In genomic region chr7:151137841-151138540, GRCh38 we compare ENCODE assay signal across 22 cellular contexts. TPM values are rescaled to one million over a fixed set of nuclear protein-coding genes. Genes with fewer than 3 reads are reported as not detected.
DNase-seq lines count a peak whose midpoint lies in the region; ATAC-seq and TF ChIP-seq lines count a peak whose summit lies in the region.
"Had no signal": no experiment of that assay in that cellular context is flagged by ENCODE, and none has a peak within 500 bp of the region (broad histone marks: within the 10 kb centered on the region; RNA-seq: fewer than 3 reads in every experiment).

No MANE protein-coding gene starts in this region.

- H3K4me1 Mint-ChIP-seq in CD14-positive monocyte, result no peaks in the 10 kb centered on the region
- H3K4me1 Mint-ChIP-seq: CD4-positive, CD25-positive, alpha-beta regulatory T cell had no signal

- ATAC-seq in heart right ventricle (peak in 7 of 8 donors; percentile 18 to 68 (median 43)), lower lobe of right lung (no peak)

- H3K27me3 ChIP-seq in H7 (ENCODE audit: control insufficient read depth, insufficient read depth, low read length) (peaks cover 2% of the 10 kb centered on the region), heart right ventricle (no peaks in the 10 kb centered on the region), lower lobe of right lung (ENCODE audit: low read depth) (no peaks in the 10 kb centered on the region), colonic mucosa (no peaks in the 10 kb centered on the region)

- 47 to 61% methylated on average over 21 of the region's 21 CpGs for WGBS in heart right ventricle, 2 donors

- intact Hi-C loops in CD14-positive monocyte (cut with micrococcal nuclease) (no loop called here), heart right ventricle (cut with DNase I) (no loop called here), lower lobe of right lung (cut with DNase I) (no loop called here), colonic mucosa (cut with DNase I) (no loop called here)

- H3K27me3 Mint-ChIP-seq in CD14-positive monocyte (ENCODE audit: low read depth in 3 of 3), result peaks cover 0 to 3% (median 2%) of the 10 kb centered on the region in 3 donors
- H3K27me3 Mint-ChIP-seq: CD4-positive, CD25-positive, alpha-beta regulatory T cell had no signal

- H3K4me3 Mint-ChIP-seq in CD14-positive monocyte, result no peak overlapping the region
- H3K4me3 Mint-ChIP-seq: CD4-positive, CD25-positive, alpha-beta regulatory T cell had no signal

- peaks cover under 1 to 48% (median 23%) of the 10 kb centered on the region in 9 donors for H3K4me1 ChIP-seq in heart right ventricle
- H3K4me1 ChIP-seq in lower lobe of right lung, result no peaks in the 10 kb centered on the region
- H3K4me1 ChIP-seq in colonic mucosa, result no peaks in the 10 kb centered on the region

- peak overlapping the region in 8 of 10 donors; percentile 28 to 63 (median 49) for H3K27ac ChIP-seq in heart right ventricle
- H3K27ac ChIP-seq in lower lobe of right lung, result no peak overlapping the region
- H3K27ac ChIP-seq in colonic mucosa, result no peak overlapping the region
- H3K27ac ChIP-seq: thoracic aorta had no signal

- TF ChIP-seq CTCF in CD14-positive monocyte (IDR thresholded peaks at IDR 0.05) (no peak), heart right ventricle (IDR thresholded peaks at IDR 0.05) (no peak), lower lobe of right lung (IDR thresholded peaks at IDR 0.05) (no peak), colonic mucosa (IDR thresholded peaks at IDR 0.05) (no peak)

- H3K9me3 Mint-ChIP-seq in CD14-positive monocyte, result no peaks in the 10 kb centered on the region
- H3K9me3 Mint-ChIP-seq: CD4-positive, CD25-positive, alpha-beta regulatory T cell had no signal

- H3K36me3 Mint-ChIP-seq in CD14-positive monocyte, result peaks cover 56 to 60% of the 10 kb centered on the region in 2 donors

- H3K9me3 ChIP-seq in heart right ventricle (no peaks in the 10 kb centered on the region), lower lobe of right lung (no peaks in the 10 kb centered on the region), colonic mucosa (no peaks in the 10 kb centered on the region)
- H3K9me3 ChIP-seq: thoracic aorta had no signal

- no peak overlapping the region for H3K27ac Mint-ChIP-seq in CD14-positive monocyte
- H3K27ac Mint-ChIP-seq: CD4-positive, CD25-positive, alpha-beta regulatory T cell had no signal

- H3K4me3 ChIP-seq in H7 (ENCODE audit: insufficient read depth, low read depth, low read length) (no peak overlapping the region), heart right ventricle (no peak overlapping the region), lower lobe of right lung (no peak overlapping the region), colonic mucosa (no peak overlapping the region)
- H3K4me3 ChIP-seq: thoracic aorta had no signal

- DNase-seq in CD14-positive monocyte (ENCODE audit: low spot score) (peak; percentile 39), H7 (peak; percentile 87), heart right ventricle (no peak), lower lobe of right lung (peak; percentile 38), NCI-H524 treated with DMSO at 0.1 percent for 48 hours (lab: John Stamatoyannopoulos, UW) (no peak), superior temporal gyrus (ENCODE audit: extremely low spot score) (no peak), HUDEP-2 (lab: John Stamatoyannopoulos, UW; ENCODE audit: unreplicated experiment in 76 of 76) (no peak), colonic mucosa (no peak)
- DNase-seq: activated CD4-positive, alpha-beta T cell treated with anti-CD3 and anti-CD28 coated beads for 48 hours; activated naive CD4-positive, alpha-beta T cell treated with Interleukin-2 at 50 U/mL for 16 hours; anterior cingulate cortex; CD4-positive, CD25-positive, alpha-beta regulatory T cell; cerebellar nuclear complex; DMS153; Karpas-422; mesenchymal stem cell; NCI-H1048; NCI-H2029 treated with DMSO at 0.1 percent for 48 hours; NCI-H446 treated with DMSO at 0.1 percent for 48 hours; NK-92 treated with Interleukin-12 subunit alpha and Interleukin-12 subunit beta, amount 100 ng/mL, for 24 hours had no signal

- no peak overlapping the region for H3K9ac ChIP-seq in colonic mucosa (ENCODE audit: low read depth in 2 of 2, low read length in 2 of 2)

- H3K36me3 ChIP-seq in H7 (replicated peaks; ENCODE audit: control insufficient read depth, insufficient read depth, low read length) (peaks cover 4% of the 10 kb centered on the region), heart right ventricle (peaks cover 0 to 98% (median 12%) of the 10 kb centered on the region in 9 donors), lower lobe of right lung (peaks cover 100% of the 10 kb centered on the region), colonic mucosa (no peaks in the 10 kb centered on the region)

RNA-seq across cellular contexts. Expression of gene GBX1, which starts 29.5 kb away (rescaled TPM):
- not detected for polyA plus RNA-seq in CD14-positive monocyte
- 0.62 TPM in 1 of 2 replicates, not detected in the other for total RNA-seq in H7 (2014; rRNA removed; shearing (Covaris generic))
- total RNA-seq in heart right ventricle, result 1 to 10 TPM in 2 of 10 donors, under 1 TPM in 5, not detected in 3; 0.30 to 2.0 (median 0.93) TPM
- polyA plus RNA-seq in heart right ventricle, result 1 to 10 TPM in 1 of 2 donors, under 1 TPM in 1; 0.04 to 1.0 TPM
- not detected for total RNA-seq in lower lobe of right lung
- not detected for total RNA-seq in colonic mucosa
- total RNA-seq: CD4-positive, CD25-positive, alpha-beta regulatory T cell; RPMI7951; thoracic aorta had no signal
- polyA plus RNA-seq: CD4-positive, CD25-positive, alpha-beta regulatory T cell had no signal

RNA-seq across cellular contexts. Expression of gene ASB10, which starts 49.1 kb away (rescaled TPM):
- polyA plus RNA-seq in CD14-positive monocyte, result not detected
- not detected in 2 replicates for total RNA-seq in H7 (2014; rRNA removed; shearing (Covaris generic))
- 10 to 100 TPM; 17.5 to 44.6 (median 29.1) TPM for total RNA-seq in heart right ventricle
- polyA plus RNA-seq in heart right ventricle, result 10 to 100 TPM in 1 of 2 donors, 1 to 10 TPM in 1; 7.2 to 63.4 TPM
- total RNA-seq in lower lobe of right lung, result not detected
- total RNA-seq in colonic mucosa, result not detected
- total RNA-seq: CD4-positive, CD25-positive, alpha-beta regulatory T cell; RPMI7951; thoracic aorta had no signal
- polyA plus RNA-seq: CD4-positive, CD25-positive, alpha-beta regulatory T cell had no signal

RNA-seq across cellular contexts. Expression of gene AGAP3, which starts 51.7 kb away (rescaled TPM):
- polyA plus RNA-seq in CD14-positive monocyte (1 to 10 TPM; 6.4 to 6.8 TPM), heart right ventricle (10 to 100 TPM; 40.2 to 67.5 TPM)
- total RNA-seq in H7 (2014; rRNA removed; shearing (Covaris generic)), result 63.3 and 76.0 TPM in 2 replicates
- total RNA-seq in heart right ventricle (10 to 100 TPM; 40.5 to 93.4 (median 50.3) TPM), lower lobe of right lung (157 TPM), colonic mucosa (10 to 100 TPM; 50.8 to 79.2 TPM)

RNA-seq across cellular contexts. Expression of gene TMUB1, which starts 54.7 kb away (rescaled TPM):
- polyA plus RNA-seq in CD14-positive monocyte (10 to 100 TPM; 17.4 to 19.8 TPM), heart right ventricle (10 to 100 TPM; 79.4 to 88.2 TPM)
- total RNA-seq in H7 (2014; rRNA removed; shearing (Covaris generic)), result 67.4 and 73.4 TPM in 2 replicates
- total RNA-seq in heart right ventricle (10 to 100 TPM; 18.5 to 40.3 (median 23.4) TPM), lower lobe of right lung (37.4 TPM), colonic mucosa (100 to 1,000 TPM in 1 of 2 donors, 10 to 100 TPM in 1; 73.4 to 103 TPM)

RNA-seq across cellular contexts. Expression of gene FASTK, which starts 57.4 kb away (rescaled TPM):
- polyA plus RNA-seq in CD14-positive monocyte (10 to 100 TPM; 34.7 to 38.6 TPM), heart right ventricle (100 to 1,000 TPM in 1 of 2 donors, 10 to 100 TPM in 1; 82.7 to 246 TPM)
- total RNA-seq in H7 (2014; rRNA removed; shearing (Covaris generic)), result 58.4 and 86.3 TPM in 2 replicates
- total RNA-seq in heart right ventricle (100 to 1,000 TPM in 1 of 10 donors, 10 to 100 TPM in 9; 65.0 to 107 (median 75.6) TPM), lower lobe of right lung (54.4 TPM), colonic mucosa (100 to 1,000 TPM in 1 of 2 donors, 10 to 100 TPM in 1; 67.0 to 149 TPM)

Comparison
In these comparisons a context has a peak if more than half of its experiments do, and no peak if none do; other contexts are left out.
1. DNase-seq: peak in CD14-positive monocyte (single experiment), H7 (single experiment) and lower lobe of right lung (single experiment); none in heart right ventricle (0 of 2), NCI-H524 treated with DMSO at 0.1 percent for 48 hours (single experiment), superior temporal gyrus (single experiment), HUDEP-2 (0 of 76) and colonic mucosa (single experiment).
2. ATAC-seq: peak in heart right ventricle (7 of 8); none in lower lobe of right lung (0 of 2).
3. H3K27ac ChIP-seq: peak in heart right ventricle (8 of 10); none in lower lobe of right lung (single experiment) and colonic mucosa (single experiment).
4. RNA of gene ASB10, which starts 49.1 kb away (total RNA-seq): 17.5 to 44.6 TPM in heart right ventricle; not detected in H7, not detected in lower lobe of right lung (single experiment) and not detected in colonic mucosa; every median in the first group is over 10 times any median in the second.